13 cellular contexts compared by ENCODE assay signal in the genomic region with DNA sequence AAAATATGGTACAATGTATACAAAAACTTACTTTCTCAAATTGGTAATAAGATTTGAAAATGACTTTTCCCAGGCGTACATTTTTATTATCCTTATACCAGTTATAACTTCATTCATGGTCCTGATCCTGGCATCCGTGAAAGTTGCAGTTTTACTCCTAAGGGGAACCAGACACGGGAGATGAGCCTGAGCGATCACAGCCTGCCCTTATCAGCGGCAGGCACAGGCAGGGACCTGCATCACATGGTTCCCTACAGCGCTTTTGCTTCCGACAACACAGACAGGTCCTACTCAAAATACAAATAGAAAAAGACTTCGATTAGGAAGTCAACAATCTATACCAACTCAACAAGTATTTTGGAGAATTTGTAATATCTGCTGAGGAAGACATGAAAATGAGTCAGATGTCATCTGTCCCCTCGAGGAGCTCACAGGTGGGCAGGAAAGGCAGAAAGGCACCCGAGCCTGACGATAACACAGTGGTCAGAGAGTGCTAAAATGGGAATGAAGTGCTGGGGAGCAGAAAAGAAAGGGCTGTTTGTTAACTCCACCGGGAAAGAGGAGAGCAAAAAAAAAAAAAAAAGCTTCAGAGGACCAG.
DNase-seq lines count a peak whose midpoint lies in the region; ATAC-seq lines count a peak whose summit lies in the region.
"Had no signal": no experiment of that assay in that cellular context is flagged by ENCODE, and none has a peak within 500 bp of the region (broad histone marks: within the 10 kb centered on the region; RNA-seq: fewer than 3 reads in every experiment).

No MANE protein-coding gene starts in this region.

- no peaks in the 10 kb centered on the region for H3K79me2 ChIP-seq in trophoblast cell (ENCODE audit: control insufficient read depth, insufficient read depth, low read length, poor library complexity)

- H3K4me1 ChIP-seq in BLaER1 treated with 17β-estradiol and CSF1 and Interleukin-3, amounts not matched to agents 10 nM and 100 nM, result peaks cover 24 to 39% (median 31%) of the 10 kb centered on the region in 10 experiments
- H3K4me1 ChIP-seq in trophoblast cell (ENCODE audit: control insufficient read depth in 1 of 2, insufficient read depth in 2 of 2, low read length in 2 of 2), result no peaks in the 10 kb centered on the region
- H3K4me1 ChIP-seq: upper lobe of right lung had no signal

- H3K36me3 Mint-ChIP-seq in activated T-helper 1 cell treated with anti-CD3 and anti-CD28 coated beads, Interleukin-12 subunit alpha, Interleukin-12 subunit beta, Interleukin-2, Interleukin-4 antibody, amounts not matched to agents 30 ng/mL and 10 ng/mL and 1 ng/mL, durations not matched to agents 14 hours and 24 hours and 36 hours (ENCODE audit: low read depth), result peaks cover 4% of the 10 kb centered on the region
- H3K36me3 Mint-ChIP-seq in naive thymus-derived CD8-positive, alpha-beta T cell, result peaks cover 24 to 61% (median 43%) of the 10 kb centered on the region in 3 donors

- H3K18ac ChIP-seq in trophoblast cell (ENCODE audit: low read length), result no peak overlapping the region

- H3K27ac Mint-ChIP-seq in activated T-helper 1 cell treated with anti-CD3 and anti-CD28 coated beads, Interleukin-12 subunit alpha, Interleukin-12 subunit beta, Interleukin-2, Interleukin-4 antibody, amounts not matched to agents 30 ng/mL and 10 ng/mL and 1 ng/mL, durations not matched to agents 14 hours and 24 hours and 36 hours, result no peak overlapping the region
- no peak overlapping the region for H3K27ac Mint-ChIP-seq in naive thymus-derived CD8-positive, alpha-beta T cell

- peak; percentile 94 for ATAC-seq in GM19351 (IDR thresholded peaks at IDR 0.05; ENCODE audit: unreplicated experiment)
- peak; percentile 91 for ATAC-seq in HG02852 (IDR thresholded peaks at IDR 0.05; ENCODE audit: unreplicated experiment)
- no peak for ATAC-seq in naive thymus-derived CD8-positive, alpha-beta T cell
- ATAC-seq: upper lobe of right lung had no signal

- DNase-seq in KBM-7 (peak; percentile 64), putamen (ENCODE audit: low spot score) (no peak), trophoblast cell (no peak)
- DNase-seq in activated T-helper 1 cell treated with anti-CD3 and anti-CD28 coated beads, Interleukin-12 subunit alpha, Interleukin-12 subunit beta, Interleukin-2, Interleukin-4 antibody, amounts not matched to agents 30 ng/mL and 10 ng/mL and 1 ng/mL, durations not matched to agents 14 hours and 24 hours and 36 hours (ENCODE audit: low spot score), result no peak
- DNase-seq in naive thymus-derived CD8-positive, alpha-beta T cell, result no peak
- DNase-seq: aorta, islet precursor cell, NCI-H1930, nucleus accumbens, upper lobe of right lung had no signal

- no peak overlapping the region for H3K4me3 Mint-ChIP-seq in activated T-helper 1 cell treated with anti-CD3 and anti-CD28 coated beads, Interleukin-12 subunit alpha, Interleukin-12 subunit beta, Interleukin-2, Interleukin-4 antibody, amounts not matched to agents 30 ng/mL and 10 ng/mL and 1 ng/mL, durations not matched to agents 14 hours and 24 hours and 36 hours
- no peak overlapping the region for H3K4me3 Mint-ChIP-seq in naive thymus-derived CD8-positive, alpha-beta T cell

- H3K9me3 ChIP-seq in BLaER1 treated with 17β-estradiol and CSF1 and Interleukin-3, amounts not matched to agents 10 nM and 100 nM (replicated peaks in 1 of 11), result no peaks in the 10 kb centered on the region
- H3K9me3 ChIP-seq in trophoblast cell (ENCODE audit: insufficient read depth, low read depth, low read length), result no peaks in the 10 kb centered on the region
- H3K9me3 ChIP-seq: upper lobe of right lung had no signal

- no peak overlapping the region for H4K8ac ChIP-seq in trophoblast cell (ENCODE audit: low read depth, low read length)

- H3K9ac ChIP-seq in BLaER1 treated with 17β-estradiol and CSF1 and Interleukin-3, amounts not matched to agents 10 nM and 100 nM, result peak overlapping the region in 6 of 11 experiments; percentile 11 to 41 (median 18); a peak in 5 of 22 replicates
- H3K9ac ChIP-seq in trophoblast cell (ENCODE audit: low read length), result no peak overlapping the region

- no peak overlapping the region for H2BK120ac ChIP-seq in trophoblast cell (ENCODE audit: insufficient read depth, low read length, poor library complexity)

- H3K4me2 ChIP-seq in BLaER1 treated with 17β-estradiol and CSF1 and Interleukin-3, amounts not matched to agents 10 nM and 100 nM, result peak overlapping the region; percentile 30 to 87 (median 76)
- H3K4me2 ChIP-seq in trophoblast cell (ENCODE audit: low read length), result no peak overlapping the region

- H4K20me1 ChIP-seq in BLaER1 treated with 17β-estradiol and CSF1 and Interleukin-3, amounts not matched to agents 10 nM and 100 nM, result no peaks in the 10 kb centered on the region

- H3K4me3 ChIP-seq in BLaER1 treated with 17β-estradiol and CSF1 and Interleukin-3, amounts not matched to agents 10 nM and 100 nM, result peak overlapping the region in 2 of 10 experiments; percentile 3 to 19; a peak in 2 of 20 replicates
- H3K4me3 ChIP-seq in trophoblast cell (ENCODE audit: low read depth, low read length), result no peak overlapping the region
- H3K4me3 ChIP-seq: upper lobe of right lung had no signal

- H3K79me1 ChIP-seq in trophoblast cell (ENCODE audit: low read length), result no peaks in the 10 kb centered on the region

- no CpG with 5 or more reads among the region's 12 CpGs for WGBS in trophoblast cell (ENCODE audit: extremely low coverage, insufficient coverage, insufficient read length)

- H3K36me3 ChIP-seq in BLaER1 treated with 17β-estradiol and CSF1 and Interleukin-3, amounts not matched to agents 10 nM and 100 nM, result peaks cover 10 to 68% (median 56%) of the 10 kb centered on the region in 11 experiments
- H3K36me3 ChIP-seq in trophoblast cell (ENCODE audit: control insufficient read depth in 1 of 2, insufficient read depth in 2 of 2, low read length in 2 of 2), result no peaks in the 10 kb centered on the region

- H3K27me3 ChIP-seq in BLaER1 treated with 17β-estradiol and CSF1 and Interleukin-3, amounts not matched to agents 10 nM and 100 nM, result no peaks in the 10 kb centered on the region
- H3K27me3 ChIP-seq in trophoblast cell (ENCODE audit: insufficient read depth, low read length), result no peaks in the 10 kb centered on the region
- H3K27me3 ChIP-seq: upper lobe of right lung had no signal

- no peaks in the 10 kb centered on the region for H3K9me3 Mint-ChIP-seq in activated T-helper 1 cell treated with anti-CD3 and anti-CD28 coated beads, Interleukin-12 subunit alpha, Interleukin-12 subunit beta, Interleukin-2, Interleukin-4 antibody, amounts not matched to agents 30 ng/mL and 10 ng/mL and 1 ng/mL, durations not matched to agents 14 hours and 24 hours and 36 hours
- H3K9me3 Mint-ChIP-seq in naive thymus-derived CD8-positive, alpha-beta T cell, result no peaks in the 10 kb centered on the region

- POLR2A ChIA-PET in naive thymus-derived CD8-positive, alpha-beta T cell (lab: Charles Lee), result interaction anchor here (0.7 kb wide), 1 partner anchor 66 kb away, joined by 4 read pairs; no protein-coding TSS in a partner anchor

- in situ Hi-C loops in KBM-7 (cut with MboI; ENCODE audit: low pct_unique_long_range_greater_than_20kb, low sequenced_read_pairs), result no loop called here

- H2AK5ac ChIP-seq in trophoblast cell (ENCODE audit: low read length), result no peak overlapping the region

- no peak overlapping the region for H3K23ac ChIP-seq in trophoblast cell (ENCODE audit: low read length)

- H3K27me3 Mint-ChIP-seq in activated T-helper 1 cell treated with anti-CD3 and anti-CD28 coated beads, Interleukin-12 subunit alpha, Interleukin-12 subunit beta, Interleukin-2, Interleukin-4 antibody, amounts not matched to agents 30 ng/mL and 10 ng/mL and 1 ng/mL, durations not matched to agents 14 hours and 24 hours and 36 hours (ENCODE audit: insufficient read depth), result no peaks in the 10 kb centered on the region
- H3K27me3 Mint-ChIP-seq in naive thymus-derived CD8-positive, alpha-beta T cell, result no peaks in the 10 kb centered on the region

- H2BK5ac ChIP-seq in trophoblast cell (ENCODE audit: low read depth, low read length, poor library complexity), result no peak overlapping the region

- no peaks in the 10 kb centered on the region for H3K4me1 Mint-ChIP-seq in activated T-helper 1 cell treated with anti-CD3 and anti-CD28 coated beads, Interleukin-12 subunit alpha, Interleukin-12 subunit beta, Interleukin-2, Interleukin-4 antibody, amounts not matched to agents 30 ng/mL and 10 ng/mL and 1 ng/mL, durations not matched to agents 14 hours and 24 hours and 36 hours (ENCODE audit: low read depth)
- peaks cover 0 to 4% (median 0%) of the 10 kb centered on the region in 4 donors for H3K4me1 Mint-ChIP-seq in naive thymus-derived CD8-positive, alpha-beta T cell

- no peak overlapping the region for H4K91ac ChIP-seq in trophoblast cell (ENCODE audit: low read depth, low read length)

- intact Hi-C loops in activated T-helper 1 cell treated with anti-CD3 and anti-CD28 coated beads, Interleukin-12 subunit alpha, Interleukin-12 subunit beta, Interleukin-2, Interleukin-4 antibody, amounts not matched to agents 30 ng/mL and 10 ng/mL and 1 ng/mL, durations not matched to agents 14 hours and 24 hours and 36 hours (cut with micrococcal nuclease), result no loop called here

- H3K27ac ChIP-seq in BLaER1 treated with 17β-estradiol and CSF1 and Interleukin-3, amounts not matched to agents 10 nM and 100 nM, result peak overlapping the region in 4 of 11 experiments; percentile 1 to 49 (median 8); a peak in 3 of 22 replicates
- no peak overlapping the region for H3K27ac ChIP-seq in trophoblast cell (ENCODE audit: low read depth, low read length)
- H3K27ac ChIP-seq: upper lobe of right lung had no signal

- H3K14ac ChIP-seq in trophoblast cell (ENCODE audit: low read length), result no peak overlapping the region

- no peak overlapping the region for H4K12ac ChIP-seq in trophoblast cell (ENCODE audit: low read depth, low read length)

- no peak overlapping the region for H2AFZ ChIP-seq in trophoblast cell (ENCODE audit: insufficient read depth, low read length, poor library complexity)

- no peak overlapping the region for H2BK12ac ChIP-seq in trophoblast cell (ENCODE audit: low read length)

- H3K4ac ChIP-seq in trophoblast cell (ENCODE audit: low read depth, low read length), result no peak overlapping the region

Comparison
In these comparisons a context has a peak if more than half of its experiments do, and no peak if none do; other contexts are left out.
1. ATAC-seq: peak in GM19351 (single experiment) and HG02852 (single experiment); none in naive thymus-derived CD8-positive, alpha-beta T cell (0 of 2).